In the genomic region with DNA sequence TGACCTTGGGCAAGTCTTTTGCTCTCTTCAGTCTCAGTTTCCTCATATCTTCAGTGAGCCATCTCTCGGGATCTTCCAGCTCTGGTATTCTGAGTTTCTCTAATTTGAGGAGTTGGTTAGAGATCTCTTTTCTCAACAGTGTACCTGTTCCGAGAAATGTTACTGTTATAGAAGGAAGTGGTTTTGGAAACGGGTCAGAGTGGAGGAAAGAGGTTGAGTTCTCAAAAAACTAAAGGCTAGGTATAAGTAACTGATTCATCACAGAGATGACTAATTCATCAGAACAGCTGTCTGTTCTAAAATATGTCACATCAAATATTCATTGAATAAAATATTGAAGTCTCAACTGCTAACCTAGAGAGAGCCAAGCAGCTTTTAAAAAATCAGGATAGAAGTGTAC, we compare ENCODE assay signal across 8 cellular contexts.
DNase-seq lines count a peak whose midpoint lies in the region; ATAC-seq and TF ChIP-seq lines count a peak whose summit lies in the region.

No MANE protein-coding gene starts in this region.

- DNase-seq in PC-3 (peak; percentile 54), right cardiac atrium (no peak), HuH-7.5 (ENCODE audit: low spot score) (no peak), testis (no peak), Kasumi-1 (lab: John Stamatoyannopoulos, UW) (no peak)

- CTCF ChIA-PET in PC-3 (lab: Charles Lee), result interaction anchor here (0.9 kb wide), 1 partner anchor 17 kb away, joined by 5 read pairs; no protein-coding TSS in a partner anchor

- TF ChIP-seq CTCF in PC-3 (conservative IDR thresholded peaks at IDR 0.05; ENCODE audit: low read depth, low read length) (no peak), testis (IDR thresholded peaks at IDR 0.05) (no peak)

- peak overlapping the region; percentile 56 for H3K4me2 ChIP-seq in PC-3 (ENCODE audit: low read length)

- POLR2A ChIA-PET in PC-3 (lab: Charles Lee; ENCODE audit: unreplicated experiment), result no interaction called here

- H3K27me3 ChIP-seq in PC-3 (ENCODE audit: low read length) (no peaks in the 10 kb centered on the region), right cardiac atrium (ENCODE audit: control insufficient read depth, insufficient read depth) (no peaks in the 10 kb centered on the region), testis (no peaks in the 10 kb centered on the region)

- no peak for TF ChIP-seq POLR2A in testis (IDR thresholded peaks at IDR 0.05)

- no peaks in the 10 kb centered on the region for H3F3A ChIP-seq in PC-3 (ENCODE audit: low read length, unreplicated experiment)

- intact Hi-C loops in PC-3 (cut with micrococcal nuclease), result no loop called here
- intact Hi-C loops in right cardiac atrium (cut with DNase I), result loop anchor here in 2 of 4 donors (10.0 kb wide), 2 partner anchors 102 to 302 kb away; a partner anchor contains a TSS
- intact Hi-C loops in testis (cut with DNase I; ENCODE audit: low total_unique reads), result no loop called here

- H3K36me3 ChIP-seq in PC-3 (ENCODE audit: low read depth, low read length) (no peaks in the 10 kb centered on the region), testis (ENCODE audit: low read depth, missing control alignments) (no peaks in the 10 kb centered on the region)

- no peak overlapping the region for H3K4me3 ChIP-seq in PC-3 (ENCODE audit: low read length)
- H3K4me3 ChIP-seq in right cardiac atrium (ENCODE audit: low read length), result no peak overlapping the region
- H3K4me3 ChIP-seq in testis, result no peak overlapping the region

- H3K27ac ChIP-seq in PC-3 (ENCODE audit: low read length), result no peak overlapping the region
- H3K27ac ChIP-seq in right cardiac atrium (ENCODE audit: low read length), result peak overlapping the region; percentile 53
- no peak overlapping the region for H3K27ac ChIP-seq in testis

- H2AFZ ChIP-seq in PC-3 (ENCODE audit: low read length), result no peak overlapping the region

- H3K9me3 ChIP-seq in PC-3 (ENCODE audit: low read length) (no peaks in the 10 kb centered on the region), right cardiac atrium (ENCODE audit: control insufficient read depth, low read length) (no peaks in the 10 kb centered on the region), testis (no peaks in the 10 kb centered on the region)

- no peaks in the 10 kb centered on the region for H3K79me2 ChIP-seq in PC-3 (ENCODE audit: low read length)

- ATAC-seq in GM18858 (IDR thresholded peaks at IDR 0.05; ENCODE audit: unreplicated experiment), result peak; percentile 43
- ATAC-seq in GM21737 (IDR thresholded peaks at IDR 0.05; ENCODE audit: unreplicated experiment), result peak; percentile 57
- peak; percentile 62 for ATAC-seq in PC-3
- ATAC-seq in right cardiac atrium, result no peak
- ATAC-seq in HG03280 (IDR thresholded peaks at IDR 0.05; ENCODE audit: unreplicated experiment), result no peak

- H3K4me1 ChIP-seq in PC-3 (ENCODE audit: insufficient read depth, low read length) (peaks cover 13% of the 10 kb centered on the region), right cardiac atrium (ENCODE audit: control insufficient read depth, insufficient read depth, low read length) (peaks cover 17% of the 10 kb centered on the region), testis (no peaks in the 10 kb centered on the region)

- no peaks in the 10 kb centered on the region for H3K9me2 ChIP-seq in PC-3 (replicated peaks; ENCODE audit: low read length)

- no peaks in the 10 kb centered on the region for H4K20me1 ChIP-seq in PC-3 (ENCODE audit: low read length)

- no TSS peak for BruUV-seq in PC-3 (replicated peaks; lab: Mats Ljungman, UMichigan)

- 62% methylated on average over 3 of the region's 3 CpGs for WGBS in right cardiac atrium
- 49 to 51% methylated on average over 3 of the region's 3 CpGs for WGBS in testis, 2 donors

- H3K9ac ChIP-seq in PC-3 (ENCODE audit: low read length), result no peak overlapping the region

Comparison
In these comparisons a context has a peak if more than half of its experiments do, and no peak if none do; other contexts are left out.
1. ATAC-seq: peak in GM18858 (single experiment), GM21737 (single experiment) and PC-3 (single experiment); none in right cardiac atrium (0 of 2) and HG03280 (single experiment).